ENCODE assay signal across 12 cellular contexts in the genomic region with DNA sequence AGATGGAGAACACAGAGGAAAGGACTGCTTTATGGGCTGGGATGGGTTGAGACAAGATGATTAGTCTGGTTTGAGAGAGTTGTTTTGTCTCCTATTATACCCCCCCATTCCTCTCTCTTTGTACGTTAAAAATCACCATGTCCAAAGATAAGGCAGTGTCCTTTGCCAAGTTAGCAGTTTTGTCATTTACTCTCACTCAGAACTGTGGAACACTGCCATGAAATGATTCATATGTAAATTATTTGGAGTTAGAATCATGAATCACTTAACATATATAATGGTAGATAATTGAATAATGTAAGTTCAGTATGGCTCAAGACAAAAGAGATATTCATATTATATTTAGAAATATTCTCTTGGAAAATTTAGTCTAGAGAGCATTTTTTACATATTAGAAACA.
DNase-seq lines count a peak whose midpoint lies in the region; ATAC-seq and TF ChIP-seq lines count a peak whose summit lies in the region.
"Had no signal": no experiment of that assay in that cellular context is flagged by ENCODE, and none has a peak within 500 bp of the region (broad histone marks: within the 10 kb centered on the region; RNA-seq: fewer than 3 reads in every experiment).

No MANE protein-coding gene starts in this region.

- H2BK12ac ChIP-seq in mesenchymal stem cell (ENCODE audit: low read length in 2 of 2): peak overlapping the region in 1 of 2 experiments; percentile 65

- DNase-seq in EL (peak; percentile 86), NCI-H446 treated with DMSO at 0.1 percent for 48 hours (lab: John Stamatoyannopoulos, UW) (peak; percentile 72), mammary epithelial cell (peak; percentile 46), mesenchymal stem cell (peak; percentile 74), NCI-H1930 (lab: John Stamatoyannopoulos, UW) (no peak)
- DNase-seq: CD4-positive, alpha-beta memory T cell; NCI-H1092 had no signal

- no peak overlapping the region for H2BK5ac ChIP-seq in mesenchymal stem cell (ENCODE audit: low read depth, low read length, poor library complexity, severe bottlenecking)

- H2AFZ ChIP-seq in mammary epithelial cell (ENCODE audit: low read depth, low read length): no peak overlapping the region
- no peak overlapping the region for H2AFZ ChIP-seq in mesenchymal stem cell (ENCODE audit: low read depth, low read length)

- H4K8ac ChIP-seq in mesenchymal stem cell (ENCODE audit: low read length): no peak overlapping the region

- H3K14ac ChIP-seq in mesenchymal stem cell (ENCODE audit: low read length in 2 of 2): no peak overlapping the region

- no peak overlapping the region for H3K4ac ChIP-seq in mesenchymal stem cell (ENCODE audit: low read depth in 1 of 2, low read length in 2 of 2)

- H3K9me3 ChIP-seq in mammary epithelial cell (replicated peaks; ENCODE audit: insufficient read depth, low read length) (no peaks in the 10 kb centered on the region), mesenchymal stem cell (ENCODE audit: control insufficient read depth, low read length) (no peaks in the 10 kb centered on the region)

- no peaks in the 10 kb centered on the region for H3K36me3 ChIP-seq in mammary epithelial cell (ENCODE audit: insufficient read depth, low read length)
- H3K36me3 ChIP-seq in mesenchymal stem cell (ENCODE audit: control insufficient read depth in 1 of 2, insufficient read depth in 2 of 2, low read depth in 1 of 2, low read length in 2 of 2): peaks cover 0 to 4% of the 10 kb centered on the region in 2 experiments

- TF ChIP-seq CTCF in mammary epithelial cell (conservative IDR thresholded peaks at IDR 0.05 in 1 of 2, IDR thresholded peaks at IDR 0.05 in 1 of 2; ENCODE audit: extremely low read depth in 1 of 2, insufficient read depth in 1 of 2, low read depth in 1 of 2, low read length in 2 of 2): no peak

- no TSS peak for BruUV-seq in mammary epithelial cell (replicated peaks; lab: Mats Ljungman, UMichigan)

- intact Hi-C loops in mammary epithelial cell (cut with micrococcal nuclease): no loop called here

- H2AK5ac ChIP-seq in mesenchymal stem cell (ENCODE audit: low read length, severe bottlenecking): no peak overlapping the region

- H3K18ac ChIP-seq in mesenchymal stem cell (ENCODE audit: low read depth in 1 of 2, low read length in 2 of 2): peak overlapping the region in 1 of 2 experiments; percentile 25

- CTCF ChIA-PET in mammary epithelial cell (lab: Charles Lee; ENCODE audit: low non-redundant PET): no interaction called here

- H3K27ac ChIP-seq in mammary epithelial cell (ENCODE audit: insufficient read depth, low read depth, low read length) (no peak overlapping the region), mesenchymal stem cell (ENCODE audit: low read length, poor library complexity, severe bottlenecking) (no peak overlapping the region)

- H3K4me1 ChIP-seq in mammary epithelial cell (ENCODE audit: insufficient read depth, low read length) (peaks cover 3% of the 10 kb centered on the region), mesenchymal stem cell (ENCODE audit: control insufficient read depth, insufficient read depth, low read depth, low read length) (peaks cover 2% of the 10 kb centered on the region)

- no peaks in the 10 kb centered on the region for H3K79me2 ChIP-seq in mammary epithelial cell (ENCODE audit: insufficient read depth, low read length)

- dilution Hi-C loops in mammary epithelial cell (cut with HindIII; ENCODE audit: low sequenced_read_pairs): no loop called here

- H3K4me3 ChIP-seq in mammary epithelial cell (replicated peaks in 1 of 3; ENCODE audit: insufficient read depth in 1 of 3, low read depth in 2 of 3, low read length in 3 of 3): no peak overlapping the region
- H3K4me3 ChIP-seq in mesenchymal stem cell (ENCODE audit: insufficient read depth in 1 of 2, low read depth in 1 of 2, low read length in 2 of 2): no peak overlapping the region
- H3K4me3 ChIP-seq: smooth muscle cell had no signal

- H3K27me3 ChIP-seq in mammary epithelial cell (ENCODE audit: insufficient read depth, low read length): no peaks in the 10 kb centered on the region
- no peaks in the 10 kb centered on the region for H3K27me3 ChIP-seq in mesenchymal stem cell (ENCODE audit: control insufficient read depth in 1 of 2, insufficient read depth in 1 of 2, low read length in 2 of 2)

- H3K23ac ChIP-seq in mesenchymal stem cell (ENCODE audit: low read length in 2 of 2): no peak overlapping the region

- H4K20me1 ChIP-seq in mammary epithelial cell (ENCODE audit: insufficient read depth, low read length): no peaks in the 10 kb centered on the region

- no peak overlapping the region for H2BK120ac ChIP-seq in mesenchymal stem cell (ENCODE audit: low read depth, low read length)

- ATAC-seq in GM18517 (IDR thresholded peaks at IDR 0.05; ENCODE audit: unreplicated experiment) (no peak), GM21717 (IDR thresholded peaks at IDR 0.05; ENCODE audit: unreplicated experiment) (no peak), HG03460 (IDR thresholded peaks at IDR 0.05; ENCODE audit: unreplicated experiment) (no peak)
- ATAC-seq: activated T-helper 17 cell treated with anti-CD3 and anti-CD28 coated beads, Interleukin-2, amount 50 U/mL, for 72 hours had no signal

- H2BK15ac ChIP-seq in mesenchymal stem cell (ENCODE audit: low read depth, poor library complexity, severe bottlenecking): no peak overlapping the region

- in situ Hi-C loops in mammary epithelial cell (cut with MboI; ENCODE audit: low sequenced_read_pairs in 2 of 2): no loop called here

- H3K9ac ChIP-seq in mammary epithelial cell (ENCODE audit: insufficient read depth, low read length) (no peak overlapping the region), mesenchymal stem cell (ENCODE audit: low read length) (no peak overlapping the region)

- no peak overlapping the region for H4K91ac ChIP-seq in mesenchymal stem cell (ENCODE audit: low read length)

- peaks cover 2% of the 10 kb centered on the region for H3K79me1 ChIP-seq in mesenchymal stem cell (replicated peaks; ENCODE audit: low read length, poor library complexity, severe bottlenecking)

- H3K4me2 ChIP-seq in mammary epithelial cell (ENCODE audit: insufficient read depth, low read depth, low read length) (no peak overlapping the region), mesenchymal stem cell (ENCODE audit: low read length, poor library complexity, severe bottlenecking) (no peak overlapping the region)
- H3K4me2 ChIP-seq: smooth muscle cell had no signal

- WGBS in mammary epithelial cell (ENCODE audit: low coverage, missing lambda C conversion rate): 0% methylated on average over 1 of the region's 1 CpG
- 0% methylated on average over 1 of the region's 1 CpG for WGBS in mesenchymal stem cell

Comparison
In these comparisons a context has a peak if more than half of its experiments do, and no peak if none do; other contexts are left out.
1. DNase-seq: peak in EL (single experiment), NCI-H446 treated with DMSO at 0.1 percent for 48 hours (single experiment), mammary epithelial cell (single experiment) and mesenchymal stem cell (single experiment); none in NCI-H1930 (0 of 2).